Comparison of ENCODE assay signal across 23 cellular contexts in genomic region chr18:60235164-60235563, GRCh38.
"Had no signal": no experiment of that assay in that cellular context is flagged by ENCODE, and none has a peak within 500 bp of the region (broad histone marks: within the 10 kb centered on the region; RNA-seq: fewer than 3 reads in every experiment).

No MANE protein-coding gene starts in this region.

- H3K4me3 ChIP-seq: heart left ventricle, left ventricle myocardium inferior, lower lobe of right lung, neural progenitor cell, pancreas, smooth muscle cell, suprapubic skin, thyroid gland, upper lobe of left lung, vagina had no signal

- H3K36me3 ChIP-seq: heart left ventricle, left ventricle myocardium inferior, lower lobe of right lung, neural progenitor cell, pancreas, suprapubic skin, thyroid gland, upper lobe of left lung, vagina had no signal

- H3K27me3 ChIP-seq: heart left ventricle, neural progenitor cell, suprapubic skin, thyroid gland, upper lobe of left lung, vagina had no signal

- ATAC-seq: esophagus mucosa; heart left ventricle; lower lobe of right lung; natural killer cell treated with Interleukin-12 subunit alpha and Interleukin-12 subunit beta and Interleukin-15 and Interleukin-18, amount 100 ng/mL, for 72 hours; pancreas; right cardiac atrium; stimulated activated effector memory CD8-positive, alpha-beta T cell treated with anti-CD3 and anti-CD28 coated beads, Interleukin-12 subunit alpha, Interleukin-12 subunit beta, amount 100 ng/mL, for 72 hours; stimulated activated naive CD8-positive, alpha-beta T cell treated with anti-CD3 and anti-CD28 coated beads, Interleukin-15, Interleukin-2, amounts not matched to agents 100 U/mL and 50 U/mL, for 24 hours had no signal

- DNase-seq: effector memory CD4-positive, alpha-beta T cell; heart left ventricle; hippocampal formation; immature natural killer cell; left cardiac atrium; left ventricle myocardium inferior; lower lobe of right lung; midbrain; nucleus accumbens; pancreas; right cardiac atrium; stimulated activated CD4-positive, alpha-beta T cell treated with anti-CD3 and anti-CD28 coated beads, Interleukin-4, amount 100 ng/mL, for 1 hour; stimulated activated CD8-positive, alpha-beta memory T cell treated with anti-CD3 and anti-CD28 coated beads, Interleukin-4, amount 100 ng/mL, for 48 hours; stimulated activated naive CD8-positive, alpha-beta T cell treated with anti-CD3 and anti-CD28 coated beads, Interleukin-15, Interleukin-2, amounts not matched to agents 100 U/mL and 50 U/mL, for 24 hours; thyroid gland; upper lobe of left lung had no signal
